ENCODE assay signal across 18 cellular contexts in the genomic region with DNA sequence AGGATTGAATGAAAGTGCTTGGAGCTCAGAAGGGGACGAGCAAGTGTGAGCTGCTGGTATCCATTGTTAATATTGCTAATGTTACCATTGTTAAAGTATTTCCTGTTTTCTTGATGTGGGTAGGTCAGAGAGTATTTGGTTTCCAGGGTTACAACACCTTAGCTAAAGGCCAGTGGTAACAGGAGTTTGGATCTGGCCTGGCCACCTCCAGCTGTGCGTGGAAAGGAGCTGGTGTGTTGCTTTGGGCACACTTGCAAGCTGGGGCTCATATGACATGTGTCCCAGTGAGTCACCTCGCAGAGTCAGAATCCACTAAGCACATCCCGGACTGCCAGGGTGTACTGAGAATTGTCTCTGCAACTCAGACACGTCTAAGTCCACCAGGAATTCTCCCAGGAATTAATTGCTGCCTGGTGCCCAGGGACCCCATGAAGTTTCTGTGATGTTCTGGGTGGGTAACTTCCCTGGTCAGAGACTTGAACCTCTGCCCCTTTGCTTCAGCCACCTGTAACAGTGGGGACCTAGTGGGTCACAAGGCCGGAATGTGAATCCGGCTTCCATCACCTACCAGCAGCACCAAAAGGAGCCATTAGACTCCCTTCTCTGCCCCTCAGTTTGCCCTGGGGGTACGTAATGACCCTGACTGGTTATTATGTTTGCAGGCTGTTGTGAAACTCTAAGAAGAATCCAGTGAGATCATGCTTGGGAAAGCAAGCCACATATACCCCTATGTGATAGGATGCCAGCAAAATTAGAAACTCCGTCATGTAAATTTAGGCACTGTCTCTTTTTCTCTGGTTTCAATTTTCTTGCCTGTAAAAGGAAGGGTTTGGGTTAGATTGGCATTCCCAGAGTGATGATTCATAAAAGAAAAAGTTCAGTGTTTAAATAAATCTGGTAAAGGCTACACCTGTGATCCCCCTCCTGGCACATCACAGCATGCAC. TPM values are rescaled to one million over a fixed set of nuclear protein-coding genes. Genes with fewer than 3 reads are reported as not detected.
DNase-seq lines count a peak whose midpoint lies in the region; ATAC-seq and TF ChIP-seq lines count a peak whose summit lies in the region.
"Had no signal": no experiment of that assay in that cellular context is flagged by ENCODE, and none has a peak within 500 bp of the region (broad histone marks: within the 10 kb centered on the region; RNA-seq: fewer than 3 reads in every experiment).

No MANE protein-coding gene starts in this region.

- peak; percentile 6 for DNase-seq in NCI-H748 (lab: John Stamatoyannopoulos, UW; ENCODE audit: unreplicated experiment)
- no peak for DNase-seq in NCI-H748 treated with DMSO at 0.1 percent for 48 hours (lab: John Stamatoyannopoulos, UW)
- DNase-seq in WTC11 (ENCODE audit: low spot score) = peak; percentile 18
- DNase-seq in type B pancreatic cell (ENCODE audit: extremely low spot score, unreplicated experiment) = no peak
- no peak for DNase-seq in NCI-H1930 (lab: John Stamatoyannopoulos, UW)
- DNase-seq: activated CD4-positive, alpha-beta T cell treated with anti-CD3 and anti-CD28 coated beads for 48 hours; activated T-cell treated with anti-CD3 and anti-CD28 coated beads, Interleukin-2, amount 50 U/mL, for 48 hours; heart left ventricle; NCI-H1105 treated with DMSO at 0.1 percent for 48 hours; OCI-M1; stimulated activated CD4-positive, alpha-beta T cell treated with anti-CD3 and anti-CD28 coated beads, Interleukin-12 subunit alpha, Interleukin-12 subunit beta, amount 100 ng/mL, for 4 hours; testis had no signal

- no peaks in the 10 kb centered on the region for H3K9me3 ChIP-seq in gastroesophageal sphincter
- H3K9me3 ChIP-seq: neutrophil, testis had no signal

- TF ChIP-seq POLR2A in gastroesophageal sphincter (IDR thresholded peaks at IDR 0.05) = no peak

- H3K4me3 ChIP-seq in gastroesophageal sphincter = no peak overlapping the region
- H3K4me3 ChIP-seq: heart left ventricle, testis had no signal

- WGBS in gastroesophageal sphincter (ENCODE audit: low coverage in 1 of 2), 2 donors = 64 to 84% methylated on average over 4 of the region's 9 CpGs

- no peaks in the 10 kb centered on the region for H3K27me3 ChIP-seq in gastroesophageal sphincter
- H3K27me3 ChIP-seq: heart left ventricle, neutrophil, testis had no signal

- no peak overlapping the region for H3K27ac Mint-ChIP-seq in WTC11
- peak overlapping the region; percentile 7 for H3K27ac Mint-ChIP-seq in type B pancreatic cell

- H3K27me3 Mint-ChIP-seq in WTC11 (ENCODE audit: low read depth) (peaks cover 2% of the 10 kb centered on the region; the same call in 1 of the 2 replicates), type B pancreatic cell (peaks cover 3% of the 10 kb centered on the region)

- H3K27ac ChIP-seq in gastroesophageal sphincter = peak overlapping the region in 1 of 4 donors; percentile 28
- H3K27ac ChIP-seq: 22Rv1, heart left ventricle, neutrophil, testis had no signal

- H3K36me3 Mint-ChIP-seq in WTC11 (no peaks in the 10 kb centered on the region; the same call in 1 of the 2 replicates), type B pancreatic cell (peaks cover 7% of the 10 kb centered on the region)

- ATAC-seq in WTC11 (peak; percentile 66), gastroesophageal sphincter (peak; percentile 47), HG02938 (IDR thresholded peaks at IDR 0.05; ENCODE audit: unreplicated experiment) (no peak), HG02623 (IDR thresholded peaks at IDR 0.05; ENCODE audit: unreplicated experiment) (no peak)

- no peaks in the 10 kb centered on the region for H3K36me3 ChIP-seq in gastroesophageal sphincter
- H3K36me3 ChIP-seq: heart left ventricle, neutrophil had no signal

- H3K9me3 Mint-ChIP-seq in WTC11 = peaks cover 11% of the 10 kb centered on the region
- peaks cover 7% of the 10 kb centered on the region for H3K9me3 Mint-ChIP-seq in type B pancreatic cell

- CTCF ChIA-PET in WTC11 (lab: Charles Lee) = interaction anchor here (0.8 to 1.4 kb wide), 4 partner anchors 12 to 204 kb away, joined by 3 to 12 read pairs (median 3); no protein-coding TSS in a partner anchor

- no peak for TF ChIP-seq EP300 in gastroesophageal sphincter (IDR thresholded peaks at IDR 0.05)

- POLR2A ChIA-PET in WTC11 (lab: Charles Lee) = no interaction called here

- TF ChIP-seq CTCF in WTC11 (IDR thresholded peaks at IDR 0.05) (no peak), gastroesophageal sphincter (IDR thresholded peaks at IDR 0.05) (no peak), type B pancreatic cell (conservative IDR thresholded peaks at IDR 0.05) (no peak)

- peaks cover 15% of the 10 kb centered on the region for H3K4me1 Mint-ChIP-seq in WTC11
- H3K4me1 Mint-ChIP-seq in type B pancreatic cell (ENCODE audit: unreplicated experiment) = peaks cover 6% of the 10 kb centered on the region

- peaks cover 0 to 14% (median 0%) of the 10 kb centered on the region in 3 donors for H3K4me1 ChIP-seq in gastroesophageal sphincter
- H3K4me1 ChIP-seq: testis had no signal

- H3K4me3 Mint-ChIP-seq in WTC11 (no peak overlapping the region), type B pancreatic cell (no peak overlapping the region)

TF ChIP-seq in WTC11, 78 proteins besides CTCF, POLR2A, EP300 and RAD21:
- no peak for TF ChIP-seq RORB (CRISPR knock-in tag; IDR thresholded peaks at IDR 0.05)
- no peak for TF ChIP-seq CDX4 (CRISPR knock-in tag; IDR thresholded peaks at IDR 0.05; ENCODE audit: borderline replicate concordance)
- TF ChIP-seq NFATC4 (CRISPR knock-in tag; IDR thresholded peaks at IDR 0.05) = no peak
- no peak for TF ChIP-seq IRF1 (CRISPR knock-in tag; IDR thresholded peaks at IDR 0.05)
- TF ChIP-seq, protein P1, sequence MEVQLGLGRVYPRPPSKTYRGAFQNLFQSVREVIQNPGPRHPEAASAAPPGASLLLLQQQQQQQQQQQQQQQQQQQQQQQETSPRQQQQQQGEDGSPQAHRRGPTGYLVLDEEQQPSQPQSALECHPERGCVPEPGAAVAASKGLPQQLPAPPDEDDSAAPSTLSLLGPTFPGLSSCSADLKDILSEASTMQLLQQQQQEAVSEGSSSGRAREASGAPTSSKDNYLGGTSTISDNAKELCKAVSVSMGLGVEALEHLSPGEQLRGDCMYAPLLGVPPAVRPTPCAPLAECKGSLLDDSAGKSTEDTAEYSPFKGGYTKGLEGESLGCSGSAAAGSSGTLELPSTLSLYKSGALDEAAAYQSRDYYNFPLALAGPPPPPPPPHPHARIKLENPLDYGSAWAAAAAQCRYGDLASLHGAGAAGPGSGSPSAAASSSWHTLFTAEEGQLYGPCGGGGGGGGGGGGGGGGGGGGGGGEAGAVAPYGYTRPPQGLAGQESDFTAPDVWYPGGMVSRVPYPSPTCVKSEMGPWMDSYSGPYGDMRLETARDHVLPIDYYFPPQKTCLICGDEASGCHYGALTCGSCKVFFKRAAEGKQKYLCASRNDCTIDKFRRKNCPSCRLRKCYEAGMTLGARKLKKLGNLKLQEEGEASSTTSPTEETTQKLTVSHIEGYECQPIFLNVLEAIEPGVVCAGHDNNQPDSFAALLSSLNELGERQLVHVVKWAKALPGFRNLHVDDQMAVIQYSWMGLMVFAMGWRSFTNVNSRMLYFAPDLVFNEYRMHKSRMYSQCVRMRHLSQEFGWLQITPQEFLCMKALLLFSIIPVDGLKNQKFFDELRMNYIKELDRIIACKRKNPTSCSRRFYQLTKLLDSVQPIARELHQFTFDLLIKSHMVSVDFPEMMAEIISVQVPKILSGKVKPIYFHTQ (CRISPR knock-in tag; IDR thresholded peaks at IDR 0.05) = no peak
- TF ChIP-seq E2F1 (CRISPR knock-in tag; IDR thresholded peaks at IDR 0.05) = no peak

RNA-seq across cellular contexts. Expression of gene SLC6A2, which starts 12.8 kb away (rescaled TPM):
- total RNA-seq in WTC11 (2021) (0.16 to 0.30 TPM (median 0.20 TPM) in 3 replicates), gastroesophageal sphincter (1 to 10 TPM in 2 of 4 donors, under 1 TPM in 2; 0.16 to 3.1 (median 1.3) TPM), type B pancreatic cell (ENCODE audit: low replicate concordance) (5.7 and 12.7 TPM in 2 replicates)
- total RNA-seq: T-helper 1 cell treated with Interleukin-12 subunit alpha and Interleukin-12 subunit beta and Interleukin-4 antibody, amounts not matched to agents 30 ng/mL and 1 ng/mL, for 36 hours had no signal

Comparison
In these comparisons a context has a peak if more than half of its experiments do, and no peak if none do; other contexts are left out.
1. DNase-seq: peak in NCI-H748 (single experiment) and WTC11 (single experiment); none in NCI-H748 treated with DMSO at 0.1 percent for 48 hours (single experiment), type B pancreatic cell (single experiment) and NCI-H1930 (0 of 2).
2. ATAC-seq: peak in WTC11 (single experiment) and gastroesophageal sphincter (single experiment); none in HG02938 (single experiment) and HG02623 (single experiment).